In the genomic region with DNA sequence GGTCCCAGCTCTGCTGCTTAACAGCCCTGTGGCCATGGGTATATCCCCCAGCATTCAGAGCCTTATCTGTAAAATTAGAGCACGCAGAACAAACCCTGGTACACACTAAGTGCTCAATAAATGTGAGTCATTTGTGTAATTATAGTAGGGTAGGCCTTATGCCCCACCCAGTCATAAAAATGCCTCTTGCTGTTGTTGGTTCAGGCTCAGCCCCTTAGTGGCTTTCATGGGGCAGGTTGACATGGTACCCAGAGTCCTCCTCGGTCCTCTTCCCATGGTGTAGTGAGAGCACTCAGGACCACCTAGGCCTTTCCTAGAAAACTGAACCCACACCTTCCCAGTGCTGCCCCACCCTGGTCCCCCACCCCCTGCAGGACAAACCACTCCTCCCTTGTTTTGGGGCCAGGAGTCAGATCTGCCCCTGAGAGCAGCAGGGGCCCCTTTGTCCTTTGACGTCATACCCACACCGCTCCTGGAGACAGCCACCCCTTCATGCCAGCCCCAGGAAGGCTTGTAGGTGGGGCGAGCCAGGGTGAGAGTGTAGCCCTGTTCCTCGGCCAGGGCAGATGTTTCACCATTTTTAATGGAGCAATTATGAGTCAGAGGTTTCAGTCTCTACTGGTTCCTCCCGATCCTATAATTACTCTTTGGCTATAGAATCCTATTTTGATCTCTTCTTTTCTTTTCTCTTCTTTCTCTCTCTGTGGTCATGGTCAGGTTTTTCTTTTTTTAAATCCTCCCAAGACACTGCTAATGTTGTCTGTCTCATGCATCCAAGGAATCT, we compare ENCODE assay signal across 1 cellular context.
TF ChIP-seq lines count a peak whose summit lies in the region.

No MANE protein-coding gene starts in this region.

TF ChIP-seq in H1, 55 proteins besides CTCF, POLR2A, EP300 and RAD21 (continued from another document):
- TF ChIP-seq ZNF274 (IDR thresholded peaks at IDR 0.05; ENCODE audit: borderline replicate concordance, extremely low read depth, low read length), result no peak
- no peak for TF ChIP-seq POU5F1 (IDR thresholded peaks at IDR 0.05; ENCODE audit: low read depth, low read length)
- no peak for TF ChIP-seq BRCA1 (IDR thresholded peaks at IDR 0.05; ENCODE audit: low read depth, low read length)
- TF ChIP-seq CREB1 (IDR thresholded peaks at IDR 0.05), result peak; percentile 71
